Comparison of ENCODE assay signal across 1 cellular context in the genomic region with DNA sequence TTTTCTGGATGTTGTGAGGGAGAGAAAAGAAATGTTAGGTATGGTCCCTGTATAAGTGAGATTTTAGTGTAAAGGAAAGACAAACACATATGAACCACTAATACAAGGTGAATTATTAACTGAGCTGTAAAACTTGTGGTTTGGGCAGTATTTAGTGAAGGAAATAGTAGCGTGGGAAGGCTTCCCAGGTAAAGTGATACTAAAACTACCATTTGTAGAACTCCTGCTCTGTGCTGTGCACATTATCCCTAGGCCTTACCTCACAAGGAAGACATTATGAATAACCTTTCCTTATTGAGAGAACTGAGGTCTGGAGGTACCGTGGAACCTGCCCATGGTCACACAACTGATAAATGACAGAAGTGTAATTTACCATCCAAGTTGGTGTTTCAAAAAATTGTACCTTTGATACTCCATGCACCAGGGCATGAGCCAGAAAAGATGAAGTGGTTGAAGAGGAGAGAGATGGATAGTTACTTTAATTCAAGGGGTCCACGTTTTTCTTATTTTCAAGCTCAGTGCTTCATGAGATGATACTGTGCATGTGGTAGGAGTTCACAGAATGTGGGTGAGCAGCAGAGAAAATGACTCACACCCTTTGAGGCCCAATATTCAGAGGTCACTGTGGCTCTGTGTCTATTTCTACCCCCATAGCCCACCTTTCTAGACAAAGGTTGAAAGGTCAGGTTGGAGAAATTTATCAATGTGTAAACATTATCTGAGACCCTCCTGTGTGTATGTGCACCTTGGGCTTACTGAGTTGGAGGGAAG.
TF ChIP-seq lines count a peak whose summit lies in the region.

No MANE protein-coding gene starts in this region.

TF ChIP-seq in SK-N-SH, 30 proteins besides CTCF, POLR2A, EP300 and RAD21:
- TF ChIP-seq, protein P1, sequence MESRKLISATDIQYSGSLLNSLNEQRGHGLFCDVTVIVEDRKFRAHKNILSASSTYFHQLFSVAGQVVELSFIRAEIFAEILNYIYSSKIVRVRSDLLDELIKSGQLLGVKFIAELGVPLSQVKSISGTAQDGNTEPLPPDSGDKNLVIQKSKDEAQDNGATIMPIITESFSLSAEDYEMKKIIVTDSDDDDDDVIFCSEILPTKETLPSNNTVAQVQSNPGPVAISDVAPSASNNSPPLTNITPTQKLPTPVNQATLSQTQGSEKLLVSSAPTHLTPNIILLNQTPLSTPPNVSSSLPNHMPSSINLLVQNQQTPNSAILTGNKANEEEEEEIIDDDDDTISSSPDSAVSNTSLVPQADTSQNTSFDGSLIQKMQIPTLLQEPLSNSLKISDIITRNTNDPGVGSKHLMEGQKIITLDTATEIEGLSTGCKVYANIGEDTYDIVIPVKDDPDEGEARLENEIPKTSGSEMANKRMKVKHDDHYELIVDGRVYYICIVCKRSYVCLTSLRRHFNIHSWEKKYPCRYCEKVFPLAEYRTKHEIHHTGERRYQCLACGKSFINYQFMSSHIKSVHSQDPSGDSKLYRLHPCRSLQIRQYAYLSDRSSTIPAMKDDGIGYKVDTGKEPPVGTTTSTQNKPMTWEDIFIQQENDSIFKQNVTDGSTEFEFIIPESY (IDR thresholded peaks at IDR 0.05; ENCODE audit: borderline replicate concordance, low read depth) = no peak
- no peak for TF ChIP-seq TAF1 (IDR thresholded peaks at IDR 0.05; ENCODE audit: borderline replicate concordance, low read depth, low read length)
- TF ChIP-seq TEAD4 (IDR thresholded peaks at IDR 0.05; ENCODE audit: borderline replicate concordance, insufficient read depth) = no peak
- TF ChIP-seq SMC3 (IDR thresholded peaks at IDR 0.05; ENCODE audit: low read depth, low read length) = no peak
- TF ChIP-seq, protein P2, sequence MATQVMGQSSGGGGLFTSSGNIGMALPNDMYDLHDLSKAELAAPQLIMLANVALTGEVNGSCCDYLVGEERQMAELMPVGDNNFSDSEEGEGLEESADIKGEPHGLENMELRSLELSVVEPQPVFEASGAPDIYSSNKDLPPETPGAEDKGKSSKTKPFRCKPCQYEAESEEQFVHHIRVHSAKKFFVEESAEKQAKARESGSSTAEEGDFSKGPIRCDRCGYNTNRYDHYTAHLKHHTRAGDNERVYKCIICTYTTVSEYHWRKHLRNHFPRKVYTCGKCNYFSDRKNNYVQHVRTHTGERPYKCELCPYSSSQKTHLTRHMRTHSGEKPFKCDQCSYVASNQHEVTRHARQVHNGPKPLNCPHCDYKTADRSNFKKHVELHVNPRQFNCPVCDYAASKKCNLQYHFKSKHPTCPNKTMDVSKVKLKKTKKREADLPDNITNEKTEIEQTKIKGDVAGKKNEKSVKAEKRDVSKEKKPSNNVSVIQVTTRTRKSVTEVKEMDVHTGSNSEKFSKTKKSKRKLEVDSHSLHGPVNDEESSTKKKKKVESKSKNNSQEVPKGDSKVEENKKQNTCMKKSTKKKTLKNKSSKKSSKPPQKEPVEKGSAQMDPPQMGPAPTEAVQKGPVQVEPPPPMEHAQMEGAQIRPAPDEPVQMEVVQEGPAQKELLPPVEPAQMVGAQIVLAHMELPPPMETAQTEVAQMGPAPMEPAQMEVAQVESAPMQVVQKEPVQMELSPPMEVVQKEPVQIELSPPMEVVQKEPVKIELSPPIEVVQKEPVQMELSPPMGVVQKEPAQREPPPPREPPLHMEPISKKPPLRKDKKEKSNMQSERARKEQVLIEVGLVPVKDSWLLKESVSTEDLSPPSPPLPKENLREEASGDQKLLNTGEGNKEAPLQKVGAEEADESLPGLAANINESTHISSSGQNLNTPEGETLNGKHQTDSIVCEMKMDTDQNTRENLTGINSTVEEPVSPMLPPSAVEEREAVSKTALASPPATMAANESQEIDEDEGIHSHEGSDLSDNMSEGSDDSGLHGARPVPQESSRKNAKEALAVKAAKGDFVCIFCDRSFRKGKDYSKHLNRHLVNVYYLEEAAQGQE (IDR thresholded peaks at IDR 0.05; ENCODE audit: low read depth, low read length) = no peak
- TF ChIP-seq MEF2A (IDR thresholded peaks at IDR 0.05; ENCODE audit: borderline replicate concordance, low read depth) = no peak
- TF ChIP-seq FOSL2 (IDR thresholded peaks at IDR 0.05; ENCODE audit: borderline replicate concordance, low read depth) = no peak
- TF ChIP-seq, protein P3, sequence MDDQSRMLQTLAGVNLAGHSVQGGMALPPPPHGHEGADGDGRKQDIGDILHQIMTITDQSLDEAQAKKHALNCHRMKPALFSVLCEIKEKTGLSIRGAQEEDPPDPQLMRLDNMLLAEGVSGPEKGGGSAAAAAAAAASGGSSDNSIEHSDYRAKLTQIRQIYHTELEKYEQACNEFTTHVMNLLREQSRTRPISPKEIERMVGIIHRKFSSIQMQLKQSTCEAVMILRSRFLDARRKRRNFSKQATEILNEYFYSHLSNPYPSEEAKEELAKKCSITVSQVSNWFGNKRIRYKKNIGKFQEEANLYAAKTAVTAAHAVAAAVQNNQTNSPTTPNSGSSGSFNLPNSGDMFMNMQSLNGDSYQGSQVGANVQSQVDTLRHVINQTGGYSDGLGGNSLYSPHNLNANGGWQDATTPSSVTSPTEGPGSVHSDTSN (IDR thresholded peaks at IDR 0.05) = no peak
- no peak for TF ChIP-seq NFIC (IDR thresholded peaks at IDR 0.05; ENCODE audit: borderline replicate concordance)
- TF ChIP-seq, protein P4, sequence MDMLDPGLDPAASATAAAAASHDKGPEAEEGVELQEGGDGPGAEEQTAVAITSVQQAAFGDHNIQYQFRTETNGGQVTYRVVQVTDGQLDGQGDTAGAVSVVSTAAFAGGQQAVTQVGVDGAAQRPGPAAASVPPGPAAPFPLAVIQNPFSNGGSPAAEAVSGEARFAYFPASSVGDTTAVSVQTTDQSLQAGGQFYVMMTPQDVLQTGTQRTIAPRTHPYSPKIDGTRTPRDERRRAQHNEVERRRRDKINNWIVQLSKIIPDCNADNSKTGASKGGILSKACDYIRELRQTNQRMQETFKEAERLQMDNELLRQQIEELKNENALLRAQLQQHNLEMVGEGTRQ (IDR thresholded peaks at IDR 0.05; ENCODE audit: borderline replicate concordance, low read depth, low read length) = no peak
- no peak for TF ChIP-seq GABPA (IDR thresholded peaks at IDR 0.05; ENCODE audit: low read depth)
- no peak for TF ChIP-seq RCOR1 (IDR thresholded peaks at IDR 0.05; ENCODE audit: low read length)
- TF ChIP-seq EZH2phosphoT487 (IDR thresholded peaks at IDR 0.05; ENCODE audit: borderline replicate concordance, low read depth) = no peak
